In genomic region chr3:172512363-172512762, GRCh38 we compare ENCODE assay signal across 9 cellular contexts. TPM values are rescaled to one million over a fixed set of nuclear protein-coding genes. Genes with fewer than 3 reads are reported as not detected.
DNase-seq lines count a peak whose midpoint lies in the region; ATAC-seq, FAIRE-seq and TF ChIP-seq lines count a peak whose summit lies in the region.
"Had no signal": no experiment of that assay in that cellular context is flagged by ENCODE, and none has a peak within 500 bp of the region (broad histone marks: within the 10 kb centered on the region; RNA-seq: fewer than 3 reads in every experiment).

No MANE protein-coding gene starts in this region.

- H3K4me2 ChIP-seq in H1 (ENCODE audit: insufficient read depth in 1 of 2, low read depth in 2 of 2, low read length in 2 of 2) = no peak overlapping the region
- H3K4me2 ChIP-seq in smooth muscle cell = peak overlapping the region; percentile 65
- no peak overlapping the region for H3K4me2 ChIP-seq in Karpas-422 (ENCODE audit: low read depth, low read length, poor library complexity, severe bottlenecking)

- no peak overlapping the region for H3K18ac ChIP-seq in H1 (ENCODE audit: extremely low read depth, low read length)

- H3K56ac ChIP-seq in H1 (replicated peaks; ENCODE audit: insufficient read length, low read depth, low read length) = no peak overlapping the region

- no peaks in the 10 kb centered on the region for H3K9me2 ChIP-seq in Karpas-422 (replicated peaks; ENCODE audit: insufficient read depth, low read length)

- H3K23me2 ChIP-seq in H1 (ENCODE audit: low read depth, low read length) = no peaks in the 10 kb centered on the region

- WGBS in H1 (ENCODE audit: extremely low coverage in 1 of 2, insufficient coverage in 1 of 2, insufficient read length in 1 of 2, insufficient replicate concordance in 2 of 2, low coverage in 1 of 2, low lambda C conversion rate in 2 of 2, missing lambda C conversion rate in 1 of 2), 2 experiments = 86% methylated on average over 4 of the region's 4 CpGs; no CpG with 5 or more reads in 1 of the 2 experiments
- WGBS in smooth muscle cell (ENCODE audit: low lambda C conversion rate) = 34% methylated on average over 4 of the region's 4 CpGs

- no peak overlapping the region for H2AK5ac ChIP-seq in H1 (ENCODE audit: low read depth, low read length)

- H4K91ac ChIP-seq in H1 (replicated peaks; ENCODE audit: insufficient read length, low read length) = no peak overlapping the region

- H2BK12ac ChIP-seq in H1 (ENCODE audit: low read depth, low read length) = no peak overlapping the region

- no peak overlapping the region for H3K23ac ChIP-seq in H1 (ENCODE audit: insufficient read length)

- H2BK5ac ChIP-seq in H1 (ENCODE audit: low read depth, low read length) = no peak overlapping the region

- H3K27me3 ChIP-seq in H1 (replicated peaks in 1 of 4; ENCODE audit: control insufficient read depth in 3 of 4, extremely low read depth in 1 of 4, insufficient read depth in 3 of 4, low read length in 3 of 4) (no peaks in the 10 kb centered on the region), smooth muscle cell (ENCODE audit: low read depth) (no peaks in the 10 kb centered on the region), Karpas-422 (ENCODE audit: low read length) (no peaks in the 10 kb centered on the region)

- ATAC-seq in GM19023 (IDR thresholded peaks at IDR 0.05; ENCODE audit: unreplicated experiment) (peak; percentile 62), HG03066 (IDR thresholded peaks at IDR 0.05; ENCODE audit: low read depth, unreplicated experiment) (peak; percentile 65)

- H3K14ac ChIP-seq in H1 (ENCODE audit: insufficient read length) = no peak overlapping the region

- no peak overlapping the region; a peak in 1 of 7 replicates for H3K9ac ChIP-seq in H1 (replicated peaks in 1 of 4; ENCODE audit: extremely low read depth in 1 of 4, low read depth in 3 of 4, low read length in 3 of 4)
- peak overlapping the region; percentile 9 for H3K9ac ChIP-seq in smooth muscle cell (ENCODE audit: low read depth)
- no peak overlapping the region for H3K9ac ChIP-seq in Karpas-422 (ENCODE audit: low read length)

- TF ChIP-seq CTCF in H1 (IDR thresholded peaks at IDR 0.05; ENCODE audit: control extremely low read depth in 1 of 3, insufficient read depth in 1 of 3, low read depth in 1 of 3, low read length in 3 of 3) (no peak), smooth muscle cell (IDR thresholded peaks at IDR 0.05; ENCODE audit: borderline replicate concordance, insufficient read depth, poor library complexity, severe bottlenecking) (no peak)

- peaks cover 13% of the 10 kb centered on the region for H3F3A ChIP-seq in smooth muscle cell (ENCODE audit: low read depth)

- no peak overlapping the region for H3K27ac ChIP-seq in H1 (ENCODE audit: low read depth, low read length)
- peak overlapping the region; percentile 77 for H3K27ac ChIP-seq in smooth muscle cell (ENCODE audit: low read depth)
- H3K27ac ChIP-seq in Karpas-422 (ENCODE audit: low read length) = no peak overlapping the region

- no peaks in the 10 kb centered on the region for H3K79me1 ChIP-seq in H1 (ENCODE audit: low read depth, low read length)

- no peak for TF ChIP-seq RAD21 in H1 (IDR thresholded peaks at IDR 0.05 in 1 of 2, conservative IDR thresholded peaks at IDR 0.05 in 1 of 2; ENCODE audit: low read depth in 2 of 2, low read length in 2 of 2)

- H4K8ac ChIP-seq in H1 (ENCODE audit: extremely low read depth, insufficient read depth, low read length) = no peak overlapping the region

- no peak overlapping the region for H2BK20ac ChIP-seq in H1 (ENCODE audit: low read length)

- no peaks in the 10 kb centered on the region for H3K36me3 ChIP-seq in H1 (ENCODE audit: control insufficient read depth in 2 of 4, insufficient read depth in 4 of 4, low read length in 3 of 4)
- no peaks in the 10 kb centered on the region for H3K36me3 ChIP-seq in smooth muscle cell (ENCODE audit: low read depth)
- H3K36me3 ChIP-seq in Karpas-422 (ENCODE audit: insufficient read depth, low read length) = no peaks in the 10 kb centered on the region

- no peak for FAIRE-seq in H1 (lab: Jason Lieb, UNC)

- H3K9me3 ChIP-seq in H1 (ENCODE audit: insufficient read depth in 2 of 2, low read depth in 1 of 2, low read length in 1 of 2) = no peaks in the 10 kb centered on the region
- no peaks in the 10 kb centered on the region for H3K9me3 ChIP-seq in smooth muscle cell (replicated peaks; ENCODE audit: low read depth)
- H3K9me3 ChIP-seq in Karpas-422 (ENCODE audit: low read length) = no peaks in the 10 kb centered on the region

- TF ChIP-seq EP300 in H1 (IDR thresholded peaks at IDR 0.05; ENCODE audit: borderline replicate concordance in 1 of 2, low read depth in 2 of 2, low read length in 2 of 2) = no peak

- 0 out of 7 replicates have a peak, but pooled peaks cover 0 to 2% (median under 1%) of the 10 kb centered on the region in 4 experiments for H3K4me1 ChIP-seq in H1 (replicated peaks in 1 of 4; ENCODE audit: control insufficient read depth in 3 of 4, insufficient read depth in 4 of 4, low read length in 3 of 4)
- peaks cover 4% of the 10 kb centered on the region for H3K4me1 ChIP-seq in smooth muscle cell (ENCODE audit: low read depth)
- no peaks in the 10 kb centered on the region for H3K4me1 ChIP-seq in Karpas-422 (ENCODE audit: low read length)

- DNase-seq in T-helper 9 cell = peak; percentile 48
- DNase-seq in H1 (ENCODE audit: low read depth in 1 of 2, low spot score in 2 of 2) = no peak
- DNase-seq in smooth muscle cell (lab: John Stamatoyannopoulos, UW; ENCODE audit: unreplicated experiment) = no peak
- no peak for DNase-seq in retina
- DNase-seq in Karpas-422 = no peak
- DNase-seq in NCI-H526 (lab: John Stamatoyannopoulos, UW) = no peak

- no peak overlapping the region for H2BK15ac ChIP-seq in H1 (ENCODE audit: low read length)

- H2AFZ ChIP-seq in H1 (ENCODE audit: low read length) (peak overlapping the region; percentile 90), smooth muscle cell (ENCODE audit: low read depth) (peak overlapping the region; percentile 63), Karpas-422 (ENCODE audit: low read length) (no peak overlapping the region)

- H3K79me2 ChIP-seq in H1 (ENCODE audit: control insufficient read depth in 1 of 2, insufficient read depth in 2 of 2, low read length in 2 of 2) = no peaks in the 10 kb centered on the region
- H3K79me2 ChIP-seq in smooth muscle cell (ENCODE audit: low read depth) = no peaks in the 10 kb centered on the region
- H3K79me2 ChIP-seq in Karpas-422 (ENCODE audit: low read length) = no peaks in the 10 kb centered on the region

- H4K20me1 ChIP-seq in H1 (replicated peaks in 1 of 2; ENCODE audit: control insufficient read depth in 1 of 2, insufficient read depth in 2 of 2, low read length in 2 of 2) = no peaks in the 10 kb centered on the region
- H4K20me1 ChIP-seq in smooth muscle cell (ENCODE audit: low read depth) = no peaks in the 10 kb centered on the region
- no peaks in the 10 kb centered on the region for H4K20me1 ChIP-seq in Karpas-422 (ENCODE audit: insufficient read depth, low read depth, low read length)

- CTCF ChIA-PET in H1 (lab: Charles Lee; ENCODE audit: partially characterized antibody) = interaction anchor here (0.9 to 1.3 kb wide), 2 partner anchors 84 to 154 kb away, joined by 3 read pairs; no protein-coding TSS in a partner anchor

- H3K4me3 ChIP-seq in H1 (ENCODE audit: extremely low read depth in 1 of 4, insufficient read depth in 2 of 4, low read depth in 3 of 4, low read length in 4 of 4) (no peak overlapping the region), smooth muscle cell (no peak overlapping the region), Karpas-422 (ENCODE audit: low read length) (no peak overlapping the region)

- H3K4ac ChIP-seq in H1 (replicated peaks; ENCODE audit: insufficient read length, low read depth, low read length) = no peak overlapping the region

- POLR2A ChIA-PET in H1 (lab: Charles Lee; ENCODE audit: partially characterized antibody) = no interaction called here

- no peak overlapping the region for H2BK120ac ChIP-seq in H1 (replicated peaks; ENCODE audit: low read depth, low read length)

- H4K5ac ChIP-seq in H1 (ENCODE audit: insufficient read length, low read depth, low read length) = no peak overlapping the region

- no peak for TF ChIP-seq POLR2A in H1 (IDR thresholded peaks at IDR 0.05; ENCODE audit: control extremely low read depth in 1 of 2, low read depth in 2 of 2, low read length in 2 of 2)

TF ChIP-seq in H1, 55 proteins besides CTCF, POLR2A, EP300 and RAD21 (continues in another document):
- no peak for TF ChIP-seq CEBPB (IDR thresholded peaks at IDR 0.05; ENCODE audit: low read depth, low read length)

RNA-seq across cellular contexts. Expression of gene TNFSF10, which starts 10.9 kb away (rescaled TPM):
- total RNA-seq in H1 (2021; fragmentation: NEBNext Ultra II Directional; extraction: Animal tissue kit (Norgen Biotek cat#: 25700)) = not detected in 2 replicates
- polyA plus RNA-seq in H1 (2011; rRNA removed) (0.06 TPM in 1 of 2 replicates, not detected in the other), smooth muscle cell (16.4 and 22.4 TPM in 2 replicates)
- 0.18 TPM for polyA plus RNA-seq in H1 (2011; cell fraction: cytosol; rRNA removed)
- polyA plus RNA-seq in H1 (2011; cell fraction: nucleus; rRNA removed) = not detected
- polyA plus RNA-seq in H1 (2012, experiment 1 of 2) = 0.12 to 0.23 TPM in 2 of 4 replicates, not detected in the others
- not detected for polyA plus RNA-seq in H1 (2012, experiment 2 of 2)
- polyA plus RNA-seq in H1 (2013, experiment 1 of 2) = 0.26 TPM
- polyA plus RNA-seq in H1 (2013, experiment 2 of 2) = 0.44 TPM
- polyA minus RNA-seq in H1 (2011; rRNA and poly(A)+ RNA removed) = not detected in 2 replicates
- polyA minus RNA-seq in H1 (2011; cell fraction: cytosol; rRNA and poly(A)+ RNA removed) = not detected
- polyA minus RNA-seq in H1 (2011; cell fraction: nucleus; rRNA and poly(A)+ RNA removed) = not detected
- 18.3 and 37.1 TPM in 2 replicates for total RNA-seq in smooth muscle cell
- not detected in 2 replicates for total RNA-seq in Karpas-422 (2014; rRNA removed; shearing (Covaris generic); ENCODE audit: low replicate concordance)
- total RNA-seq: LHCN-M2 had no signal

Comparison
In these comparisons a context has a peak if more than half of its experiments do, and no peak if none do; other contexts are left out.
1. RNA of gene TNFSF10, which starts 10.9 kb away (total RNA-seq): 18.3 to 37.1 TPM in smooth muscle cell; not detected in H1 and not detected in Karpas-422; every median in the first group is over 10 times any median in the second.